ENCODE assay signal across 24 cellular contexts in the genomic region with DNA sequence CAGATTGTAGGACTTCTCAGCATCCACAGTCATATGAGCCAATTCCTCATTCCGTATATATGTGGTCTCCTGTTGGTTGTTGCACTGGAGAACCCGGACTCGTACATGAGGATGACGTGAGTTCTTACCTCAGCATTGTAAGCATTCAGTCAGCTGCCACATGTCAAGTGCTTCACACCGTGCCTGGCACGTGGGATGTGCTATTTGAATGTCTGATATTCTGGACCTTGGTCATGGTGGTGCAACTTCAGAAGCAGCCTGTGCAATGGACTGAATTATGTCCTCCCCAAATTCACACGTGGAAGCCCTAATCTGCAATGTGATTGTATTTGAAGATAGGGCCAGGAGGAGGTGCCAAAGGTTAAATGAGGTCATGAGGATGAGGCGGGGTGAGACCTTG.
"Had no signal": no experiment of that assay in that cellular context is flagged by ENCODE, and none has a peak within 500 bp of the region (broad histone marks: within the 10 kb centered on the region; RNA-seq: fewer than 3 reads in every experiment).

No MANE protein-coding gene starts in this region.

- H3K4me3 Mint-ChIP-seq: immature natural killer cell; mesothelial cell of epicardium; naive thymus-derived CD4-positive, alpha-beta T cell; stimulated activated effector memory CD8-positive, alpha-beta T cell treated with anti-CD3 and anti-CD28 coated beads, Interleukin-12 subunit alpha, Interleukin-12 subunit beta, amount 100 ng/mL, for 72 hours; stimulated activated naive CD8-positive, alpha-beta T cell treated with anti-CD3 and anti-CD28 coated beads, Interleukin-15, Interleukin-2, amounts not matched to agents 100 ng/mL and 50 ng/mL, for 24 hours had no signal

- H3K9me3 Mint-ChIP-seq: naive thymus-derived CD4-positive, alpha-beta T cell; stimulated activated effector memory CD8-positive, alpha-beta T cell treated with anti-CD3 and anti-CD28 coated beads, Interleukin-12 subunit alpha, Interleukin-12 subunit beta, amount 100 ng/mL, for 72 hours had no signal

- H3K27ac Mint-ChIP-seq: mesothelial cell of epicardium; stimulated activated effector memory CD8-positive, alpha-beta T cell treated with anti-CD3 and anti-CD28 coated beads, Interleukin-12 subunit alpha, Interleukin-12 subunit beta, amount 100 ng/mL, for 72 hours; stimulated activated naive CD8-positive, alpha-beta T cell treated with anti-CD3 and anti-CD28 coated beads, Interleukin-15, Interleukin-2, amounts not matched to agents 100 ng/mL and 50 ng/mL, for 24 hours had no signal

- ATAC-seq: left colon; left lung; lower lobe of right lung; naive thymus-derived CD4-positive, alpha-beta T cell; pancreas; right cardiac atrium; stimulated activated effector memory CD8-positive, alpha-beta T cell treated with anti-CD3 and anti-CD28 coated beads, Interleukin-12 subunit alpha, Interleukin-12 subunit beta, amount 100 ng/mL, for 72 hours; upper lobe of right lung had no signal

- H3K4me1 Mint-ChIP-seq: mesothelial cell of epicardium had no signal

- H3K36me3 Mint-ChIP-seq: immature natural killer cell; naive thymus-derived CD4-positive, alpha-beta T cell; stimulated activated effector memory CD8-positive, alpha-beta T cell treated with anti-CD3 and anti-CD28 coated beads, Interleukin-12 subunit alpha, Interleukin-12 subunit beta, amount 100 ng/mL, for 72 hours had no signal

- DNase-seq: hypothalamus; immature natural killer cell; kidney; left colon; left lung; lower lobe of right lung; mammary epithelial cell; mesenchymal stem cell; naive thymus-derived CD4-positive, alpha-beta T cell; nucleus accumbens; pancreas; posterior cingulate gyrus; retina; right cardiac atrium; sigmoid colon; small intestine; spleen; stimulated activated CD4-positive, alpha-beta T cell treated with anti-CD3 and anti-CD28 coated beads, Interleukin-4, amount 100 ng/mL, for 24 hours; tibial artery; trophoblast cell; upper lobe of right lung had no signal
